In genomic region chr7:120052884-120053382, GRCh38 we compare ENCODE assay signal across 13 cellular contexts.
A peak's percentile ranks its signal among the peaks of the same experiment; 100 is the strongest.
DNase-seq lines count a peak whose midpoint lies in the region; ATAC-seq, FAIRE-seq and TF ChIP-seq lines count a peak whose summit lies in the region.
"Had no signal": no experiment of that assay in that cellular context is flagged by ENCODE, and none has a peak within 500 bp of the region (broad histone marks: within the 10 kb centered on the region; RNA-seq: fewer than 3 reads in every experiment).

No MANE protein-coding gene starts in this region.

- H3K4me1 Mint-ChIP-seq in Caco-2 (ENCODE audit: low read depth, unreplicated experiment) = no peaks in the 10 kb centered on the region

- POLR2A ChIA-PET in Caco-2 (lab: Charles Lee) = no interaction called here

- DNase-seq in Caco-2 (peak; percentile 30 to 52), OCI-M2 (lab: John Stamatoyannopoulos, UW; ENCODE audit: unreplicated experiment) (peak; percentile 35), fibroblast of mammary gland (ENCODE audit: low read depth) (peak; percentile 99), ovary (peak; percentile 62 to 81 (median 76)), H54 (ENCODE audit: insufficient read length, low spot score) (no peak), hypothalamus (lab: John Stamatoyannopoulos, UW) (no peak), OCI-M1 (lab: John Stamatoyannopoulos, UW) (no peak)
- DNase-seq: activated T-cell treated with anti-CD3 and anti-CD28 coated beads, Interleukin-2, amount 50 U/mL, for 1 hour; COR-L47; esophagus squamous epithelium; stimulated activated CD4-positive, alpha-beta T cell treated with anti-CD3 and anti-CD28 coated beads, Interleukin-15, amount 100 ng/mL, for 24 hours had no signal

- CTCF ChIA-PET in Caco-2 (lab: Charles Lee) = no interaction called here

- BruUV-seq in Caco-2 (replicated peaks; lab: Mats Ljungman, UMichigan) = no TSS peak

- H3K27ac Mint-ChIP-seq in Caco-2 (ENCODE audit: unreplicated experiment) = no peak overlapping the region

- ATAC-seq in HG03432 (IDR thresholded peaks at IDR 0.05; ENCODE audit: unreplicated experiment) = no peak

- H3K27me3 Mint-ChIP-seq in Caco-2 (ENCODE audit: insufficient read depth, unreplicated experiment) = no peaks in the 10 kb centered on the region

- TF ChIP-seq POLR2A in ovary (IDR thresholded peaks at IDR 0.05) (no peak), H54 (IDR thresholded peaks at IDR 0.05; ENCODE audit: low read depth, low read length) (no peak)

- no peaks in the 10 kb centered on the region for H3K36me3 Mint-ChIP-seq in Caco-2 (ENCODE audit: insufficient read depth, unreplicated experiment)

- H3K4me1 ChIP-seq in Caco-2 (peaks cover 9% of the 10 kb centered on the region; the same call in 1 of the 2 replicates), ovary (ENCODE audit: insufficient read depth) (peaks cover 10% of the 10 kb centered on the region)

- H3K27me3 ChIP-seq in Caco-2 (replicated peaks; ENCODE audit: control insufficient read depth, insufficient read depth, low read length) = no peaks in the 10 kb centered on the region
- no peaks in the 10 kb centered on the region for H3K27me3 ChIP-seq in ovary
- H3K27me3 ChIP-seq: esophagus squamous epithelium had no signal

- no peaks in the 10 kb centered on the region for H3K9me3 ChIP-seq in Caco-2
- no peaks in the 10 kb centered on the region for H3K9me3 ChIP-seq in ovary
- H3K9me3 ChIP-seq: esophagus squamous epithelium had no signal

- peak overlapping the region in 1 of 2 donors; percentile 87 for H3K27ac ChIP-seq in ovary

- no peak overlapping the region for H3K4me3 Mint-ChIP-seq in Caco-2 (ENCODE audit: unreplicated experiment)

- TF ChIP-seq EP300 in ovary (IDR thresholded peaks at IDR 0.05) = no peak

- H3K4me3 ChIP-seq in Caco-2 (ENCODE audit: low read depth, low read length) = no peak overlapping the region
- no peak overlapping the region for H3K4me3 ChIP-seq in fibroblast of mammary gland (ENCODE audit: control insufficient read depth, low read depth, low read length)
- H3K4me3 ChIP-seq in ovary = no peak overlapping the region
- H3K4me3 ChIP-seq: esophagus squamous epithelium had no signal

- intact Hi-C loops in Caco-2 (cut with micrococcal nuclease; ENCODE audit: unreplicated experiment) = no loop called here
- intact Hi-C loops in ovary (cut with DNase I) = no loop called here

- no peaks in the 10 kb centered on the region for H3K36me3 ChIP-seq in Caco-2 (ENCODE audit: control insufficient read depth, insufficient read depth, low read length)
- H3K36me3 ChIP-seq in ovary = no peaks in the 10 kb centered on the region
- H3K36me3 ChIP-seq: esophagus squamous epithelium had no signal

- TF ChIP-seq CTCF in Caco-2 (IDR thresholded peaks at IDR 0.05; ENCODE audit: insufficient read depth in 1 of 2, low read depth in 1 of 2, low read length in 1 of 2, severe bottlenecking in 1 of 2, unreplicated experiment in 1 of 2) (no peak), fibroblast of mammary gland (conservative IDR thresholded peaks at IDR 0.05; ENCODE audit: control insufficient read depth, insufficient read depth, low read depth, low read length) (no peak), ovary (IDR thresholded peaks at IDR 0.05) (no peak)

- WGBS in ovary, 3 donors = 3 to 17% (median 8%) methylated on average over 9 of the region's 9 CpGs

- H3K9me3 Mint-ChIP-seq in Caco-2 (ENCODE audit: unreplicated experiment) = no peaks in the 10 kb centered on the region

- FAIRE-seq in H54 (lab: Jason Lieb, UNC) = no peak
- FAIRE-seq: GM19239 had no signal

Comparison
In these comparisons a context has a peak if more than half of its experiments do, and no peak if none do; other contexts are left out.
1. DNase-seq: peak in Caco-2 (2 of 2), OCI-M2 (single experiment), fibroblast of mammary gland (single experiment) and ovary (5 of 5); none in H54 (single experiment), hypothalamus (0 of 51) and OCI-M1 (single experiment).